Comparison of ENCODE assay signal across 8 cellular contexts in genomic region chr2:120343433-120344105, GRCh38. TPM values are rescaled to one million over a fixed set of nuclear protein-coding genes. Genes with fewer than 3 reads are reported as not detected.
A peak's percentile ranks its signal among the peaks of the same experiment; 100 is the strongest.
DNase-seq lines count a peak whose midpoint lies in the region; ATAC-seq and TF ChIP-seq lines count a peak whose summit lies in the region.

No MANE protein-coding gene starts in this region.

- peaks cover 9 to 17% (median 16%) of the 10 kb centered on the region in 3 donors for H3K4me1 Mint-ChIP-seq in IgD-negative memory B cell
- H3K4me1 Mint-ChIP-seq in T-helper 17 cell, result peaks cover 17% of the 10 kb centered on the region

- peaks cover 45% of the 10 kb centered on the region for H3K27me3 Mint-ChIP-seq in IgD-negative memory B cell
- H3K27me3 Mint-ChIP-seq in T-helper 17 cell, result peaks cover 63% of the 10 kb centered on the region

- H3K4me3 Mint-ChIP-seq in IgD-negative memory B cell (peak overlapping the region; percentile 59 to 94 (median 84)), T-helper 17 cell (peak overlapping the region; percentile 89)

- peak; percentile 57 for ATAC-seq in T-helper 17 cell
- ATAC-seq in GM21737 (IDR thresholded peaks at IDR 0.05; ENCODE audit: unreplicated experiment), result no peak

- peak; percentile 57 for DNase-seq in NCI-H1436 (lab: John Stamatoyannopoulos, UW)
- no peak for DNase-seq in NCI-H1436 treated with DMSO at 0.1 percent for 48 hours (lab: John Stamatoyannopoulos, UW)
- peak in 2 of 3 donors; percentile 14 to 36 for DNase-seq in T-helper 17 cell
- DNase-seq in astrocyte of the spinal cord (ENCODE audit: low read depth, low spot score), result peak; percentile 68
- peak in 50 of 51 donors; percentile 3 to 84 (median 61) for DNase-seq in hypothalamus (lab: John Stamatoyannopoulos, UW)
- peak; percentile 26 for DNase-seq in retinal pigment epithelial cell (ENCODE audit: low read depth)

- in situ Hi-C loops in astrocyte of the spinal cord (cut with HindIII; ENCODE audit: low sequenced_read_pairs), result no loop called here

- TF ChIP-seq CTCF in astrocyte of the spinal cord (IDR thresholded peaks at IDR 0.05; ENCODE audit: low read depth, low read length) (peak; percentile 84), retinal pigment epithelial cell (conservative IDR thresholded peaks at IDR 0.05; ENCODE audit: low read depth, low read length) (peak; percentile 80)

- no peak overlapping the region for H3K27ac Mint-ChIP-seq in IgD-negative memory B cell
- no peak overlapping the region for H3K27ac Mint-ChIP-seq in T-helper 17 cell

- H3K4me3 ChIP-seq in astrocyte of the spinal cord (ENCODE audit: low read depth, low read length) (no peak overlapping the region), retinal pigment epithelial cell (ENCODE audit: low read length) (no peak overlapping the region)

- H3K9me3 Mint-ChIP-seq in IgD-negative memory B cell, result no peaks in the 10 kb centered on the region

- no peaks in the 10 kb centered on the region for H3K9me3 ChIP-seq in T-helper 17 cell (ENCODE audit: control insufficient read depth, low read length, poor library complexity, severe bottlenecking)

- no peaks in the 10 kb centered on the region for H3K36me3 Mint-ChIP-seq in IgD-negative memory B cell
- peaks cover 7% of the 10 kb centered on the region for H3K36me3 Mint-ChIP-seq in T-helper 17 cell (ENCODE audit: low read depth)

RNA-seq across cellular contexts. Expression of gene INHBB, which starts 2.4 kb away (rescaled TPM):
- polyA plus RNA-seq in IgD-negative memory B cell, result not detected
- total RNA-seq in T-helper 17 cell, result not detected
